ENCODE assay signal across 22 cellular contexts in genomic region chr9:117073071-117073470, GRCh38.
"Had no signal": no experiment of that assay in that cellular context is flagged by ENCODE, and none has a peak within 500 bp of the region (broad histone marks: within the 10 kb centered on the region; RNA-seq: fewer than 3 reads in every experiment).

No MANE protein-coding gene starts in this region.

- H3K27ac Mint-ChIP-seq: activated CD8-positive, alpha-beta T cell treated with anti-CD3 and anti-CD28 coated beads, Interleukin-2, amount 10 ng/mL, durations not matched to agents 7 days and 5 days; activated naive CD4-positive, alpha-beta T cell treated with anti-CD3 and anti-CD28 coated beads, Interleukin-2, amount 50 U/mL, for 24 hours; activated naive CD8-positive, alpha-beta T cell treated with anti-CD3 and anti-CD28 coated beads, Interleukin-2, amount 50 U/mL, for 24 hours; activated T-helper 1 cell treated with anti-CD3 and anti-CD28 coated beads, Interleukin-12 subunit alpha, Interleukin-12 subunit beta, Interleukin-2, Interleukin-4 antibody, amounts not matched to agents 30 ng/mL and 10 ng/mL and 1 ng/mL, durations not matched to agents 14 hours and 24 hours and 36 hours had no signal

- H3K9me3 ChIP-seq: ascending aorta, body of pancreas had no signal

- H3K36me3 ChIP-seq: ascending aorta had no signal

- H3K4me2 ChIP-seq: KMS-11 had no signal

- H3K4me1 Mint-ChIP-seq: activated naive CD4-positive, alpha-beta T cell treated with anti-CD3 and anti-CD28 coated beads, Interleukin-2, amount 50 U/mL, for 24 hours; activated naive CD8-positive, alpha-beta T cell treated with anti-CD3 and anti-CD28 coated beads, Interleukin-2, amount 50 U/mL, for 24 hours had no signal

- ATAC-seq: activated CD4-positive, CD25-positive, alpha-beta regulatory T cell treated with anti-CD3 and anti-CD28 coated beads, Interleukin-2, amount 50 U/mL, for 24 hours; activated CD8-positive, alpha-beta T cell treated with anti-CD3 and anti-CD28 coated beads, Interleukin-2, amount 10 ng/mL, durations not matched to agents 7 days and 5 days; activated naive CD8-positive, alpha-beta T cell treated with anti-CD3 and anti-CD28 coated beads, Interleukin-2, amount 50 U/mL, for 24 hours had no signal

- H3K9ac ChIP-seq: KMS-11 had no signal

- DNase-seq: activated CD4-positive, alpha-beta T cell treated with anti-CD3 and anti-CD28 coated beads for 4 hours; activated CD8-positive, alpha-beta memory T cell treated with anti-CD3 and anti-CD28 coated beads, Interleukin-2, amount 50 U/mL, for 48 hours; activated CD8-positive, alpha-beta T cell treated with anti-CD3 and anti-CD28 coated beads, Interleukin-2, amount 10 ng/mL, durations not matched to agents 7 days and 5 days; activated effector memory CD4-positive, alpha-beta T cell treated with Interleukin-2 at 50 U/mL for 16 hours; activated naive CD4-positive, alpha-beta T cell; activated T-cell treated with anti-CD3 and anti-CD28 coated beads, Interleukin-2, amount 50 U/mL, for 1 hour; amniotic stem cell; central memory CD4-positive, alpha-beta T cell; MV-4-11; NCI-H1417 treated with DMSO at 0.1 percent for 48 hours; NCI-H2107; NCI-H510A; SIG-M5; T-helper 1 cell had no signal

- H3K4me3 Mint-ChIP-seq: activated CD8-positive, alpha-beta T cell treated with anti-CD3 and anti-CD28 coated beads, Interleukin-2, amount 10 ng/mL, durations not matched to agents 7 days and 5 days; activated naive CD4-positive, alpha-beta T cell treated with anti-CD3 and anti-CD28 coated beads, Interleukin-2, amount 50 U/mL, for 24 hours; activated naive CD8-positive, alpha-beta T cell treated with anti-CD3 and anti-CD28 coated beads, Interleukin-2, amount 50 U/mL, for 24 hours; activated T-helper 1 cell treated with anti-CD3 and anti-CD28 coated beads, Interleukin-12 subunit alpha, Interleukin-12 subunit beta, Interleukin-2, Interleukin-4 antibody, amounts not matched to agents 30 ng/mL and 10 ng/mL and 1 ng/mL, durations not matched to agents 14 hours and 24 hours and 36 hours had no signal

- H3K4me3 ChIP-seq: ascending aorta, body of pancreas had no signal

- H3K27me3 ChIP-seq: ascending aorta, body of pancreas had no signal

- H3K4me1 ChIP-seq: ascending aorta, body of pancreas had no signal

- H3K27ac ChIP-seq: ascending aorta, body of pancreas, KMS-11, VCaP had no signal
